ENCODE assay signal across 2 cellular contexts in the genomic region with DNA sequence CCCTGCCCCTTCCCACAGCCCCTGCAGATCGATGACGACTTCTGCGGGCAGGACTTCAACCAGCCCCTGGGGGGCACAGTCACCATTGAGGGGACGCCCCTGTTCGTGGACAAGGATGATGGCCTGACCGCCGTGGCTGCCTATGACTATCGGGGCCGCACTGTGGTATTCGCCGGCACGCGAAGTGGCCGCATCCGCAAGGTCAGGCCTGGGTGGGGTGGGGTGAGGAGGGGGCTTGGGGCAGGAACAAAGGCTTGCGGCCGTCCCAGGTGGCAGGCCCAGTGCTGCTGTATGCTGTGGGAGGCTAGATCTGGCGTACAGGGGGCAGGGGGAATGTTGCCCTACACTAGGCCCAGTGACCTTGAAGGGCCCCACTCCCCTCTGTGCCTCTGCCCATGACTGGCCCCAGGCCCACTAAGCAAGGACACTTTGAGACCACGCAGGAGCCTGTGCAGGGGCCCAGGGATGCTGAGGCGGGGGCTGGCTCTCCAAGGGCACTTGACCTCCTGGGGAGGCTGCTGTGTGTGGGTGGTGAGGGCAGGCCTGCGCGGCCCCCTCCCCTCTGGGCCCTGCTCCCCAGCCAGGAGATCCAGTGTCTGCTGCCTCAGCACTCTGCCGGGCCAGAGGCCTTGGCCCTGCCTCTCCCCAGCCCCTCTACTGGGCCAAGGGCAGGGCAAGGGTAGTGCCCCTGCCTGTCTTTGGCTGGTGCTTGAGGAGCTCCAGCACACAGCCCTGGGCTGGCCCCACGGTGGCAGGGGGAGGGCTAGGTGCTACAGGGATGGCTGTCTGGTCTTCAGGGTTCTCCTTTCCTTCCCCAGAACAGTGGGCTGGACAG.
TF ChIP-seq lines count a peak whose summit lies in the region.

No MANE protein-coding gene starts in this region.

TF ChIP-seq in IMR-90, 13 proteins besides CTCF, POLR2A, EP300 and RAD21:
- TF ChIP-seq MAZ (IDR thresholded peaks at IDR 0.05; ENCODE audit: borderline replicate concordance, low read depth, low read length), result no peak
- TF ChIP-seq RCOR1 (IDR thresholded peaks at IDR 0.05; ENCODE audit: insufficient replicate concordance, low read length), result no peak
- TF ChIP-seq BHLHE40 (IDR thresholded peaks at IDR 0.05; ENCODE audit: low read depth, low read length), result no peak
- no peak for TF ChIP-seq RFX5 (IDR thresholded peaks at IDR 0.05; ENCODE audit: low read depth, low read length)
- no peak for TF ChIP-seq MAFK (IDR thresholded peaks at IDR 0.05; ENCODE audit: low read depth, low read length)
- TF ChIP-seq MXI1 (IDR thresholded peaks at IDR 0.05; ENCODE audit: borderline replicate concordance, low read depth, low read length), result no peak
- TF ChIP-seq, protein P1, sequence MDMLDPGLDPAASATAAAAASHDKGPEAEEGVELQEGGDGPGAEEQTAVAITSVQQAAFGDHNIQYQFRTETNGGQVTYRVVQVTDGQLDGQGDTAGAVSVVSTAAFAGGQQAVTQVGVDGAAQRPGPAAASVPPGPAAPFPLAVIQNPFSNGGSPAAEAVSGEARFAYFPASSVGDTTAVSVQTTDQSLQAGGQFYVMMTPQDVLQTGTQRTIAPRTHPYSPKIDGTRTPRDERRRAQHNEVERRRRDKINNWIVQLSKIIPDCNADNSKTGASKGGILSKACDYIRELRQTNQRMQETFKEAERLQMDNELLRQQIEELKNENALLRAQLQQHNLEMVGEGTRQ (IDR thresholded peaks at IDR 0.05; ENCODE audit: low read depth, low read length), result no peak
- TF ChIP-seq SMC3 (IDR thresholded peaks at IDR 0.05; ENCODE audit: low read depth, low read length), result no peak
- no peak for TF ChIP-seq CHD1 (IDR thresholded peaks at IDR 0.05; ENCODE audit: low read depth, low read length)
- no peak for TF ChIP-seq FOS (IDR thresholded peaks at IDR 0.05; ENCODE audit: low read depth, low read length)
- TF ChIP-seq, protein P2, sequence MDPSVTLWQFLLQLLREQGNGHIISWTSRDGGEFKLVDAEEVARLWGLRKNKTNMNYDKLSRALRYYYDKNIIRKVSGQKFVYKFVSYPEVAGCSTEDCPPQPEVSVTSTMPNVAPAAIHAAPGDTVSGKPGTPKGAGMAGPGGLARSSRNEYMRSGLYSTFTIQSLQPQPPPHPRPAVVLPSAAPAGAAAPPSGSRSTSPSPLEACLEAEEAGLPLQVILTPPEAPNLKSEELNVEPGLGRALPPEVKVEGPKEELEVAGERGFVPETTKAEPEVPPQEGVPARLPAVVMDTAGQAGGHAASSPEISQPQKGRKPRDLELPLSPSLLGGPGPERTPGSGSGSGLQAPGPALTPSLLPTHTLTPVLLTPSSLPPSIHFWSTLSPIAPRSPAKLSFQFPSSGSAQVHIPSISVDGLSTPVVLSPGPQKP (IDR thresholded peaks at IDR 0.05; ENCODE audit: borderline replicate concordance, low read depth, low read length), result no peak
- TF ChIP-seq CEBPB (IDR thresholded peaks at IDR 0.05; ENCODE audit: low read depth, low read length), result no peak
- no peak for TF ChIP-seq NFE2L2 (IDR thresholded peaks at IDR 0.05; ENCODE audit: low read depth, low read length)
TF ChIP-seq in IMR-90: peak in this region for 0.

TF ChIP-seq in GM23338, 12 proteins besides CTCF, POLR2A, EP300 and RAD21:
- TF ChIP-seq POLR2AphosphoS5 (IDR thresholded peaks at IDR 0.05; ENCODE audit: low read depth) (no peak), ZNF114 (CRISPR knock-in tag; IDR thresholded peaks at IDR 0.05) (no peak), NANOG (IDR thresholded peaks at IDR 0.05; ENCODE audit: borderline replicate concordance) (no peak)
- TF ChIP-seq, protein P3, sequence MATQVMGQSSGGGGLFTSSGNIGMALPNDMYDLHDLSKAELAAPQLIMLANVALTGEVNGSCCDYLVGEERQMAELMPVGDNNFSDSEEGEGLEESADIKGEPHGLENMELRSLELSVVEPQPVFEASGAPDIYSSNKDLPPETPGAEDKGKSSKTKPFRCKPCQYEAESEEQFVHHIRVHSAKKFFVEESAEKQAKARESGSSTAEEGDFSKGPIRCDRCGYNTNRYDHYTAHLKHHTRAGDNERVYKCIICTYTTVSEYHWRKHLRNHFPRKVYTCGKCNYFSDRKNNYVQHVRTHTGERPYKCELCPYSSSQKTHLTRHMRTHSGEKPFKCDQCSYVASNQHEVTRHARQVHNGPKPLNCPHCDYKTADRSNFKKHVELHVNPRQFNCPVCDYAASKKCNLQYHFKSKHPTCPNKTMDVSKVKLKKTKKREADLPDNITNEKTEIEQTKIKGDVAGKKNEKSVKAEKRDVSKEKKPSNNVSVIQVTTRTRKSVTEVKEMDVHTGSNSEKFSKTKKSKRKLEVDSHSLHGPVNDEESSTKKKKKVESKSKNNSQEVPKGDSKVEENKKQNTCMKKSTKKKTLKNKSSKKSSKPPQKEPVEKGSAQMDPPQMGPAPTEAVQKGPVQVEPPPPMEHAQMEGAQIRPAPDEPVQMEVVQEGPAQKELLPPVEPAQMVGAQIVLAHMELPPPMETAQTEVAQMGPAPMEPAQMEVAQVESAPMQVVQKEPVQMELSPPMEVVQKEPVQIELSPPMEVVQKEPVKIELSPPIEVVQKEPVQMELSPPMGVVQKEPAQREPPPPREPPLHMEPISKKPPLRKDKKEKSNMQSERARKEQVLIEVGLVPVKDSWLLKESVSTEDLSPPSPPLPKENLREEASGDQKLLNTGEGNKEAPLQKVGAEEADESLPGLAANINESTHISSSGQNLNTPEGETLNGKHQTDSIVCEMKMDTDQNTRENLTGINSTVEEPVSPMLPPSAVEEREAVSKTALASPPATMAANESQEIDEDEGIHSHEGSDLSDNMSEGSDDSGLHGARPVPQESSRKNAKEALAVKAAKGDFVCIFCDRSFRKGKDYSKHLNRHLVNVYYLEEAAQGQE (IDR thresholded peaks at IDR 0.05; ENCODE audit: unreplicated experiment), result no peak
- TF ChIP-seq, protein P4, sequence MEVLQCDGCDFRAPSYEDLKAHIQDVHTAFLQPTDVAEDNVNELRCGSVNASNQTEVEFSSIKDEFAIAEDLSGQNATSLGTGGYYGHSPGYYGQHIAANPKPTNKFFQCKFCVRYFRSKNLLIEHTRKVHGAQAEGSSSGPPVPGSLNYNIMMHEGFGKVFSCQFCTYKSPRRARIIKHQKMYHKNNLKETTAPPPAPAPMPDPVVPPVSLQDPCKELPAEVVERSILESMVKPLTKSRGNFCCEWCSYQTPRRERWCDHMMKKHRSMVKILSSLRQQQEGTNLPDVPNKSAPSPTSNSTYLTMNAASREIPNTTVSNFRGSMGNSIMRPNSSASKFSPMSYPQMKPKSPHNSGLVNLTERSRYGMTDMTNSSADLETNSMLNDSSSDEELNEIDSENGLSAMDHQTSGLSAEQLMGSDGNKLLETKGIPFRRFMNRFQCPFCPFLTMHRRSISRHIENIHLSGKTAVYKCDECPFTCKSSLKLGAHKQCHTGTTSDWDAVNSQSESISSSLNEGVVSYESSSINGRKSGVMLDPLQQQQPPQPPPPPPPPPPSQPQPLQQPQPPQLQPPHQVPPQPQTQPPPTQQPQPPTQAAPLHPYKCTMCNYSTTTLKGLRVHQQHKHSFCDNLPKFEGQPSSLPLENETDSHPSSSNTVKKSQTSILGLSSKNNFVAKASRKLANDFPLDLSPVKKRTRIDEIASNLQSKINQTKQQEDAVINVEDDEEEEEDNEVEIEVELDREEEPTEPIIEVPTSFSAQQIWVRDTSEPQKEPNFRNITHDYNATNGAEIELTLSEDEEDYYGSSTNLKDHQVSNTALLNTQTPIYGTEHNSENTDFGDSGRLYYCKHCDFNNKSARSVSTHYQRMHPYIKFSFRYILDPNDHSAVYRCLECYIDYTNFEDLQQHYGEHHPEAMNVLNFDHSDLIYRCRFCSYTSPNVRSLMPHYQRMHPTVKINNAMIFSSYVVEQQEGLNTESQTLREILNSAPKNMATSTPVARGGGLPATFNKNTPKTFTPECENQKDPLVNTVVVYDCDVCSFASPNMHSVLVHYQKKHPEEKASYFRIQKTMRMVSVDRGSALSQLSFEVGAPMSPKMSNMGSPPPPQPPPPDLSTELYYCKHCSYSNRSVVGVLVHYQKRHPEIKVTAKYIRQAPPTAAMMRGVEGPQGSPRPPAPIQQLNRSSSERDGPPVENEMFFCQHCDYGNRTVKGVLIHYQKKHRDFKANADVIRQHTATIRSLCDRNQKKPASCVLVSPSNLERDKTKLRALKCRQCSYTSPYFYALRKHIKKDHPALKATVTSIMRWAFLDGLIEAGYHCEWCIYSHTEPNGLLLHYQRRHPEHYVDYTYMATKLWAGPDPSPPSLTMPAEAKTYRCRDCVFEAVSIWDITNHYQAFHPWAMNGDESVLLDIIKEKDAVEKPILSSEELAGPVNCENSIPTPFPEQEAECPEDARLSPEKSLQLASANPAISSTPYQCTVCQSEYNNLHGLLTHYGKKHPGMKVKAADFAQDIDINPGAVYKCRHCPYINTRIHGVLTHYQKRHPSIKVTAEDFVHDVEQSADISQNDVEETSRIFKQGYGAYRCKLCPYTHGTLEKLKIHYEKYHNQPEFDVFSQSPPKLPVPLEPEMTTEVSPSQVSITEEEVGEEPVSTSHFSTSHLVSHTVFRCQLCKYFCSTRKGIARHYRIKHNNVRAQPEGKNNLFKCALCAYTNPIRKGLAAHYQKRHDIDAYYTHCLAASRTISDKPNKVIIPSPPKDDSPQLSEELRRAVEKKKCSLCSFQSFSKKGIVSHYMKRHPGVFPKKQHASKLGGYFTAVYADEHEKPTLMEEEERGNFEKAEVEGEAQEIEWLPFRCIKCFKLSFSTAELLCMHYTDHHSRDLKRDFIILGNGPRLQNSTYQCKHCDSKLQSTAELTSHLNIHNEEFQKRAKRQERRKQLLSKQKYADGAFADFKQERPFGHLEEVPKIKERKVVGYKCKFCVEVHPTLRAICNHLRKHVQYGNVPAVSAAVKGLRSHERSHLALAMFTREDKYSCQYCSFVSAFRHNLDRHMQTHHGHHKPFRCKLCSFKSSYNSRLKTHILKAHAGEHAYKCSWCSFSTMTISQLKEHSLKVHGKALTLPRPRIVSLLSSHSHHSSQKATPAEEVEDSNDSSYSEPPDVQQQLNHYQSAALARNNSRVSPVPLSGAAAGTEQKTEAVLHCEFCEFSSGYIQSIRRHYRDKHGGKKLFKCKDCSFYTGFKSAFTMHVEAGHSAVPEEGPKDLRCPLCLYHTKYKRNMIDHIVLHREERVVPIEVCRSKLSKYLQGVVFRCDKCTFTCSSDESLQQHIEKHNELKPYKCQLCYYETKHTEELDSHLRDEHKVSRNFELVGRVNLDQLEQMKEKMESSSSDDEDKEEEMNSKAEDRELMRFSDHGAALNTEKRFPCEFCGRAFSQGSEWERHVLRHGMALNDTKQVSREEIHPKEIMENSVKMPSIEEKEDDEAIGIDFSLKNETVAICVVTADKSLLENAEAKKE (CRISPR knock-in tag; IDR thresholded peaks at IDR 0.05), result no peak
TF ChIP-seq in GM23338: peak in this region for 0.
